ENCODE assay signal across 7 cellular contexts in genomic region chr2:97195349-97195748, GRCh38.
A peak's percentile ranks its signal among the peaks of the same experiment; 100 is the strongest.
DNase-seq lines count a peak whose midpoint lies in the region; ATAC-seq, FAIRE-seq and TF ChIP-seq lines count a peak whose summit lies in the region.
"Not testable (repeated sequence)": the region's sequence is repeated elsewhere in the genome, so short reads cannot be mapped to it uniquely, and the experiment has no call there.

No MANE protein-coding gene starts in this region.

- H3K4me3 ChIP-seq in GM23248; Karpas-422 (ENCODE audit: low read length); bronchial epithelial cell (ENCODE audit: low read depth, low read length); fibroblast of mammary gland (ENCODE audit: control insufficient read depth, low read depth, low read length): not testable (repeated sequence)

- not testable (repeated sequence) for H4K20me1 ChIP-seq in GM23248 (ENCODE audit: insufficient read depth); Karpas-422 (ENCODE audit: insufficient read depth, low read depth, low read length)

- H3K27me3 Mint-ChIP-seq in activated T-cell treated with anti-CD3 and anti-CD28 coated beads, Interleukin-2, amount 50 U/mL, for 72 hours (ENCODE audit: low read depth): not testable (repeated sequence)

- H3K4me2 ChIP-seq in GM23248 (ENCODE audit: unreplicated experiment); Karpas-422 (ENCODE audit: low read depth, low read length, poor library complexity, severe bottlenecking): not testable (repeated sequence)

- ATAC-seq in activated T-cell treated with anti-CD3 and anti-CD28 coated beads, Interleukin-2, amount 50 U/mL, for 72 hours (replicated peaks in 1 of 2): not testable (repeated sequence)

- peak overlapping the region; percentile 13 for H3K27ac Mint-ChIP-seq in activated T-cell treated with anti-CD3 and anti-CD28 coated beads, Interleukin-2, amount 50 U/mL, for 72 hours

- H3K9me2 ChIP-seq in GM23248 (ENCODE audit: insufficient read depth); Karpas-422 (replicated peaks; ENCODE audit: insufficient read depth, low read length): not testable (repeated sequence)

- H3K36me3 ChIP-seq in GM23248 (ENCODE audit: low read depth) (peaks cover 48% of the 10 kb centered on the region), Karpas-422 (ENCODE audit: insufficient read depth, low read length) (peaks cover 22% of the 10 kb centered on the region; the same call in 1 of the 2 replicates)
- H3K36me3 ChIP-seq in bronchial epithelial cell (ENCODE audit: control insufficient read depth, insufficient read depth, low read length): not testable (repeated sequence)

- in situ Hi-C loops in GM23248 (cut with MboI): not testable (repeated sequence)

- not testable (repeated sequence) for FAIRE-seq in bronchial epithelial cell (lab: Jason Lieb, UNC)

- H3K9ac ChIP-seq in GM23248; Karpas-422 (ENCODE audit: low read length): not testable (repeated sequence)

- not testable (repeated sequence) for H3K27ac ChIP-seq in GM23248; Karpas-422 (ENCODE audit: low read length)

- H3K9me3 ChIP-seq in GM23248 (ENCODE audit: low read depth); Karpas-422 (ENCODE audit: low read length): not testable (repeated sequence)

- not testable (repeated sequence) for H3K27me3 ChIP-seq in GM23248 (replicated peaks; ENCODE audit: insufficient read depth); Karpas-422 (ENCODE audit: low read length); bronchial epithelial cell (ENCODE audit: control insufficient read depth, insufficient read depth, low read length)

- H3K4me1 Mint-ChIP-seq in activated T-cell treated with anti-CD3 and anti-CD28 coated beads, Interleukin-2, amount 50 U/mL, for 72 hours (ENCODE audit: low read depth): not testable (repeated sequence)

- H3F3A ChIP-seq in GM23248 (ENCODE audit: insufficient read depth): not testable (repeated sequence)

- 18% methylated on average over 1 of the region's 1 CpG; no CpG with 5 or more reads in 1 of the 2 experiments for WGBS in GM23248 (ENCODE audit: low coverage in 1 of 2, low lambda C conversion rate in 2 of 2, missing lambda C conversion rate in 2 of 2), 2 experiments

- H3K4me1 ChIP-seq in GM23248 (ENCODE audit: insufficient read depth): not testable (repeated sequence)
- H3K4me1 ChIP-seq in Karpas-422 (ENCODE audit: low read length): peaks cover 21% of the 10 kb centered on the region

- H3K4me3 Mint-ChIP-seq in activated T-cell treated with anti-CD3 and anti-CD28 coated beads, Interleukin-2, amount 50 U/mL, for 72 hours: not testable (repeated sequence)

- H2AFZ ChIP-seq in GM23248; Karpas-422 (ENCODE audit: low read length): not testable (repeated sequence)

- DNase-seq in AG09319 (ENCODE audit: extremely low read depth, low read depth) (peak; percentile 56), GM23248 (peak; percentile 68), Karpas-422 (peak; percentile 44), bronchial epithelial cell (ENCODE audit: low read depth) (peak; percentile 78), fibroblast of mammary gland (ENCODE audit: low read depth) (peak; percentile 85), lung microvascular endothelial cell (ENCODE audit: low read depth in 2 of 2) (peak; percentile 74 to 88)
- not testable (repeated sequence) for DNase-seq in activated T-cell treated with anti-CD3 and anti-CD28 coated beads, Interleukin-2, amount 50 U/mL, for 72 hours

- not testable (repeated sequence) for TF ChIP-seq CTCF in AG09319 (IDR thresholded peaks at IDR 0.05; ENCODE audit: low read depth, low read length); bronchial epithelial cell (IDR thresholded peaks at IDR 0.05; ENCODE audit: insufficient read depth, low read length, severe bottlenecking); fibroblast of mammary gland (conservative IDR thresholded peaks at IDR 0.05; ENCODE audit: control insufficient read depth, insufficient read depth, low read depth, low read length)

- H3K79me2 ChIP-seq in GM23248 (ENCODE audit: insufficient read depth); Karpas-422 (ENCODE audit: low read length): not testable (repeated sequence)

- peaks cover 6 to 20% of the 10 kb centered on the region in 2 donors for H3K36me3 Mint-ChIP-seq in activated T-cell treated with anti-CD3 and anti-CD28 coated beads, Interleukin-2, amount 50 U/mL, for 72 hours (ENCODE audit: insufficient read depth in 2 of 2)

- not testable (repeated sequence) for H3K9me3 Mint-ChIP-seq in activated T-cell treated with anti-CD3 and anti-CD28 coated beads, Interleukin-2, amount 50 U/mL, for 72 hours
